In genomic region chr10:118470470-118470869, GRCh38 we compare ENCODE assay signal across 21 cellular contexts.
DNase-seq lines count a peak whose midpoint lies in the region; FAIRE-seq and TF ChIP-seq lines count a peak whose summit lies in the region.
"Had no signal": no experiment of that assay in that cellular context is flagged by ENCODE, and none has a peak within 500 bp of the region (broad histone marks: within the 10 kb centered on the region; RNA-seq: fewer than 3 reads in every experiment).

No MANE protein-coding gene starts in this region.

- H3K9me2 ChIP-seq in hepatocyte (replicated peaks; ENCODE audit: insufficient read depth) = no peaks in the 10 kb centered on the region

- no peaks in the 10 kb centered on the region for H3K9me3 ChIP-seq in hepatocyte (ENCODE audit: low read depth)
- no peaks in the 10 kb centered on the region for H3K9me3 ChIP-seq in neural progenitor cell (ENCODE audit: low read depth)
- H3K9me3 ChIP-seq: BLaER1 treated with 17β-estradiol and CSF1 and Interleukin-3, amounts not matched to agents 10 nM and 100 nM had no signal

- H2AFZ ChIP-seq in hepatocyte (no peak overlapping the region), neural progenitor cell (replicated peaks) (no peak overlapping the region)
- H2AFZ ChIP-seq: GM23248 had no signal

- no peak for FAIRE-seq in bronchial epithelial cell (lab: Jason Lieb, UNC)
- FAIRE-seq: GM12891, GM18507 had no signal

- H3K36me3 Mint-ChIP-seq in neural progenitor cell (no peaks in the 10 kb centered on the region), chondrocyte (ENCODE audit: low read depth) (no peaks in the 10 kb centered on the region)
- H3K36me3 Mint-ChIP-seq: CD8-positive, alpha-beta T cell had no signal

- H3K4me1 ChIP-seq in hepatocyte (ENCODE audit: insufficient read depth) = no peaks in the 10 kb centered on the region
- peaks cover 10% of the 10 kb centered on the region for H3K4me1 ChIP-seq in neural progenitor cell

- H3K36me3 ChIP-seq in bronchial epithelial cell (ENCODE audit: control insufficient read depth, insufficient read depth, low read length) = no peaks in the 10 kb centered on the region
- H3K36me3 ChIP-seq in hepatocyte (replicated peaks; ENCODE audit: insufficient read depth, low read depth) = no peaks in the 10 kb centered on the region
- no peaks in the 10 kb centered on the region for H3K36me3 ChIP-seq in neural progenitor cell
- H3K36me3 ChIP-seq: BLaER1 treated with 17β-estradiol and CSF1 and Interleukin-3, amounts not matched to agents 10 nM and 100 nM had no signal

- H3K4me1 Mint-ChIP-seq in neural progenitor cell (peaks cover 21% of the 10 kb centered on the region), chondrocyte (ENCODE audit: low read depth) (no peaks in the 10 kb centered on the region)
- H3K4me1 Mint-ChIP-seq: B cell had no signal

- H3K27ac Mint-ChIP-seq in neural progenitor cell (peak overlapping the region; percentile 38), chondrocyte (ENCODE audit: unreplicated experiment) (no peak overlapping the region)
- H3K27ac Mint-ChIP-seq: B cell; CD8-positive, alpha-beta T cell had no signal

- DNase-seq in OCI-M1 (lab: John Stamatoyannopoulos, UW) (peak; percentile 68), bronchial epithelial cell (ENCODE audit: low read depth) (peak; percentile 41), hepatocyte (ENCODE audit: low spot score) (peak; percentile 30), neural progenitor cell (ENCODE audit: low spot score) (no peak), COLO829 (ENCODE audit: low spot score) (no peak), GDM1 (lab: John Stamatoyannopoulos, UW) (no peak), chondrocyte (ENCODE audit: low spot score) (no peak)
- DNase-seq: 8988T; CD8-positive, alpha-beta T cell; COR-L47; DMS 273 treated with DMSO at 0.1 percent for 48 hours; DND-41; EL; GM23248; H7; HFFc6 had no signal

- H3K79me2 ChIP-seq in hepatocyte (no peaks in the 10 kb centered on the region), neural progenitor cell (ENCODE audit: low read depth) (no peaks in the 10 kb centered on the region)

- H4K20me1 ChIP-seq in hepatocyte (ENCODE audit: insufficient read depth, poor library complexity, severe bottlenecking) (no peaks in the 10 kb centered on the region), neural progenitor cell (ENCODE audit: low read depth) (no peaks in the 10 kb centered on the region)
- H4K20me1 ChIP-seq: BLaER1 treated with 17β-estradiol and CSF1 and Interleukin-3, amounts not matched to agents 10 nM and 100 nM had no signal

- no peak overlapping the region for H3K4me3 ChIP-seq in bronchial epithelial cell (ENCODE audit: low read depth, low read length)
- no peak overlapping the region for H3K4me3 ChIP-seq in hepatocyte
- H3K4me3 ChIP-seq in neural progenitor cell = no peak overlapping the region
- H3K4me3 ChIP-seq: BLaER1 treated with 17β-estradiol and CSF1 and Interleukin-3, amounts not matched to agents 10 nM and 100 nM; GM23248 had no signal

- H3F3A ChIP-seq in neural progenitor cell (ENCODE audit: low read depth) = no peaks in the 10 kb centered on the region

- peaks cover 13% of the 10 kb centered on the region for H3K27me3 Mint-ChIP-seq in neural progenitor cell (ENCODE audit: insufficient read depth, low read depth)
- peaks cover 26% of the 10 kb centered on the region for H3K27me3 Mint-ChIP-seq in chondrocyte (ENCODE audit: low read depth)

- WGBS in hepatocyte (ENCODE audit: low lambda C conversion rate, missing lambda C conversion rate) = 21% methylated on average over 1 of the region's 1 CpG

- peaks cover 5% of the 10 kb centered on the region for H3K9me3 Mint-ChIP-seq in neural progenitor cell
- H3K9me3 Mint-ChIP-seq in chondrocyte (ENCODE audit: low read depth) = no peaks in the 10 kb centered on the region
- H3K9me3 Mint-ChIP-seq: CD8-positive, alpha-beta T cell had no signal

- no peak for TF ChIP-seq CTCF in bronchial epithelial cell (IDR thresholded peaks at IDR 0.05; ENCODE audit: insufficient read depth, low read length, severe bottlenecking)
- TF ChIP-seq CTCF in hepatocyte (IDR thresholded peaks at IDR 0.05; ENCODE audit: poor library complexity) = no peak
- no peak for TF ChIP-seq CTCF in neural progenitor cell (IDR thresholded peaks at IDR 0.05)
- no peak for TF ChIP-seq CTCF in chondrocyte (IDR thresholded peaks at IDR 0.05)

- H3K4me2 ChIP-seq in hepatocyte (no peak overlapping the region), neural progenitor cell (no peak overlapping the region)
- H3K4me2 ChIP-seq: BLaER1 treated with 17β-estradiol and CSF1 and Interleukin-3, amounts not matched to agents 10 nM and 100 nM had no signal

- H3K27ac ChIP-seq in hepatocyte (no peak overlapping the region), neural progenitor cell (no peak overlapping the region)
- H3K27ac ChIP-seq: BLaER1 treated with 17β-estradiol and CSF1 and Interleukin-3, amounts not matched to agents 10 nM and 100 nM; GM23248; HL-60 had no signal

- peaks cover 2% of the 10 kb centered on the region for H3K27me3 ChIP-seq in bronchial epithelial cell (ENCODE audit: control insufficient read depth, insufficient read depth, low read length)
- peaks cover 11% of the 10 kb centered on the region for H3K27me3 ChIP-seq in hepatocyte
- H3K27me3 ChIP-seq in neural progenitor cell = no peaks in the 10 kb centered on the region
- H3K27me3 ChIP-seq: BLaER1 treated with 17β-estradiol and CSF1 and Interleukin-3, amounts not matched to agents 10 nM and 100 nM had no signal

- no peak overlapping the region for H3K9ac ChIP-seq in neural progenitor cell
- H3K9ac ChIP-seq: BLaER1 treated with 17β-estradiol and CSF1 and Interleukin-3, amounts not matched to agents 10 nM and 100 nM; GM23248 had no signal

- H3K4me3 Mint-ChIP-seq in neural progenitor cell = no peak overlapping the region
- H3K4me3 Mint-ChIP-seq in chondrocyte (ENCODE audit: unreplicated experiment) = no peak overlapping the region
- H3K4me3 Mint-ChIP-seq: B cell; CD8-positive, alpha-beta T cell; HFFc6 had no signal

Comparison
In these comparisons a context has a peak if more than half of its experiments do, and no peak if none do; other contexts are left out.
1. DNase-seq: peak in OCI-M1 (single experiment), bronchial epithelial cell (single experiment) and hepatocyte (single experiment); none in neural progenitor cell (single experiment), COLO829 (single experiment), GDM1 (single experiment) and chondrocyte (single experiment).